21 cellular contexts compared by ENCODE assay signal in genomic region chr12:58293308-58293983, GRCh38.
"Had no signal": no experiment of that assay in that cellular context is flagged by ENCODE, and none has a peak within 500 bp of the region (broad histone marks: within the 10 kb centered on the region; RNA-seq: fewer than 3 reads in every experiment).

No MANE protein-coding gene starts in this region.

- H3K4me1 ChIP-seq: esophagus muscularis mucosa, foreskin keratinocyte, neural progenitor cell, right atrium auricular region, tibial nerve, upper lobe of right lung had no signal

- H3K4me1 Mint-ChIP-seq: immature natural killer cell; stimulated activated memory B cell treated with anti-CD40 and anti-IgM and Interleukin-4, amounts not matched to agents 10 μg/mL and 1 μg/mL and 100 μg/mL, for 72 hours had no signal

- DNase-seq: effector memory CD4-positive, alpha-beta T cell; foreskin keratinocyte; immature natural killer cell; left colon; left ventricle myocardium superior; mesenchymal stem cell; midbrain; nucleus accumbens; ovary; stimulated activated CD4-positive, alpha-beta T cell treated with anti-CD3 and anti-CD28 coated beads, Interleukin-4, amount 100 ng/mL, for 1 hour; stimulated activated CD8-positive, alpha-beta memory T cell treated with anti-CD3 and anti-CD28 coated beads, Interleukin-4, amount 100 ng/mL, for 48 hours; upper lobe of right lung had no signal

- H3K27ac Mint-ChIP-seq: immature natural killer cell; natural killer cell treated with Interleukin-12 subunit alpha and Interleukin-12 subunit beta and Interleukin-15 and Interleukin-18, amount 100 ng/mL, for 72 hours; neural progenitor cell; stimulated activated memory B cell treated with anti-CD40 and anti-IgM and Interleukin-4, amounts not matched to agents 10 μg/mL and 1 μg/mL and 100 μg/mL, for 72 hours; stimulated activated naive CD8-positive, alpha-beta T cell treated with anti-CD3 and anti-CD28 coated beads, Interleukin-15, Interleukin-2, amounts not matched to agents 100 ng/mL and 50 ng/mL, for 24 hours had no signal

- H3K9me3 ChIP-seq: esophagus muscularis mucosa, ovary, right atrium auricular region, tibial nerve, upper lobe of right lung had no signal

- H3K4me3 ChIP-seq: esophagus muscularis mucosa, lung, neural progenitor cell, ovary, right atrium auricular region, tibial nerve, upper lobe of right lung had no signal

- H3K27ac ChIP-seq: epithelial cell of prostate, esophagus muscularis mucosa, foreskin keratinocyte, neural progenitor cell, ovary, right atrium auricular region, tibial nerve, upper lobe of right lung had no signal

- H3K36me3 Mint-ChIP-seq: immature natural killer cell; natural killer cell treated with Interleukin-12 subunit alpha and Interleukin-12 subunit beta and Interleukin-15 and Interleukin-18, amount 100 ng/mL, for 72 hours; neural progenitor cell; stimulated activated memory B cell treated with anti-CD40 and anti-IgM and Interleukin-4, amounts not matched to agents 10 μg/mL and 1 μg/mL and 100 μg/mL, for 72 hours had no signal

- H3K9me3 Mint-ChIP-seq: stimulated activated memory B cell treated with anti-CD40 and anti-IgM and Interleukin-4, amounts not matched to agents 10 μg/mL and 1 μg/mL and 100 μg/mL, for 72 hours; stimulated activated naive CD8-positive, alpha-beta T cell treated with anti-CD3 and anti-CD28 coated beads, Interleukin-15, Interleukin-2, amounts not matched to agents 100 ng/mL and 50 ng/mL, for 24 hours had no signal

- H3K36me3 ChIP-seq: esophagus muscularis mucosa, neural progenitor cell, ovary, right atrium auricular region, tibial nerve, upper lobe of right lung had no signal

- H3K4me3 Mint-ChIP-seq: immature natural killer cell; natural killer cell treated with Interleukin-12 subunit alpha and Interleukin-12 subunit beta and Interleukin-15 and Interleukin-18, amount 100 ng/mL, for 72 hours; neural progenitor cell; stimulated activated memory B cell treated with anti-CD40 and anti-IgM and Interleukin-4, amounts not matched to agents 10 μg/mL and 1 μg/mL and 100 μg/mL, for 72 hours; stimulated activated naive CD8-positive, alpha-beta T cell treated with anti-CD3 and anti-CD28 coated beads, Interleukin-15, Interleukin-2, amounts not matched to agents 100 ng/mL and 50 ng/mL, for 24 hours had no signal

- H3K27me3 ChIP-seq: esophagus muscularis mucosa, foreskin keratinocyte, neural progenitor cell, ovary, right atrium auricular region, tibial nerve, upper lobe of right lung had no signal
